In genomic region chr17:77884967-77885641, GRCh38 we compare ENCODE assay signal across 1 cellular context.
TF ChIP-seq lines count a peak whose summit lies in the region.

No MANE protein-coding gene starts in this region.

TF ChIP-seq in K562, 482 proteins besides CTCF, POLR2A, EP300 and RAD21:
- TF ChIP-seq NFIC (IDR thresholded peaks at IDR 0.05): peak; percentile 70
- TF ChIP-seq ZNF695 (CRISPR knock-in tag; IDR thresholded peaks at IDR 0.05): no peak
- TF ChIP-seq SREBF1 (IDR thresholded peaks at IDR 0.05; ENCODE audit: borderline replicate concordance, low read depth, low read length): no peak
